In genomic region chr6:31187780-31188194, GRCh38 we compare ENCODE assay signal across 1 cellular context.
TF ChIP-seq lines count a peak whose summit lies in the region.

No MANE protein-coding gene starts in this region.

TF ChIP-seq in HepG2, 621 proteins besides CTCF, POLR2A, EP300 and RAD21:
- 0 out of 2 replicates have a peak, but pooled peaks have one; percentile 33 for TF ChIP-seq ZNF605 (CRISPR knock-in tag; IDR thresholded peaks at IDR 0.05)
- TF ChIP-seq RFXANK (CRISPR knock-in tag; IDR thresholded peaks at IDR 0.05) = no peak
- TF ChIP-seq BRF2 (CRISPR knock-in tag; IDR thresholded peaks at IDR 0.05) = no peak
